Comparison of ENCODE assay signal across 1 cellular context in genomic region chr22:31049815-31050420, GRCh38.
TF ChIP-seq lines count a peak whose summit lies in the region.

No MANE protein-coding gene starts in this region.

TF ChIP-seq in GM23338, 12 proteins besides CTCF, POLR2A, EP300 and RAD21:
- TF ChIP-seq ETS1 (IDR thresholded peaks at IDR 0.05) (no peak), REST (IDR thresholded peaks at IDR 0.05; ENCODE audit: unreplicated experiment) (no peak), POLR2AphosphoS5 (IDR thresholded peaks at IDR 0.05; ENCODE audit: low read depth) (no peak), ZNF331 (CRISPR knock-in tag; IDR thresholded peaks at IDR 0.05; ENCODE audit: low read depth) (no peak), NANOG (IDR thresholded peaks at IDR 0.05; ENCODE audit: borderline replicate concordance) (no peak), CREB1 (CRISPR knock-in tag; IDR thresholded peaks at IDR 0.05; ENCODE audit: low read depth) (no peak), JUNB (IDR thresholded peaks at IDR 0.05; ENCODE audit: unreplicated experiment) (no peak), EZH2phosphoT487 (IDR thresholded peaks at IDR 0.05; ENCODE audit: unreplicated experiment) (no peak), ZNF462 (CRISPR knock-in tag; IDR thresholded peaks at IDR 0.05) (no peak), EZH2 (IDR thresholded peaks at IDR 0.05; ENCODE audit: low read depth, unreplicated experiment) (no peak), ZNF114 (CRISPR knock-in tag; IDR thresholded peaks at IDR 0.05) (no peak), STAT1 (IDR thresholded peaks at IDR 0.05; ENCODE audit: unreplicated experiment) (no peak)
